Comparison of ENCODE assay signal across 27 cellular contexts in genomic region chr14:58915646-58916045, GRCh38.
"Had no signal": no experiment of that assay in that cellular context is flagged by ENCODE, and none has a peak within 500 bp of the region (broad histone marks: within the 10 kb centered on the region; RNA-seq: fewer than 3 reads in every experiment).

No MANE protein-coding gene starts in this region.

- H3K36me3 ChIP-seq: gastrocnemius medialis, ovary, sigmoid colon, suprapubic skin, transverse colon, upper lobe of right lung, uterus had no signal

- H3K4me1 ChIP-seq: gastrocnemius medialis, psoas muscle, sigmoid colon, suprapubic skin, transverse colon, upper lobe of right lung, uterus had no signal

- H3K4me3 ChIP-seq: gastrocnemius medialis, ovary, psoas muscle, sigmoid colon, skin epidermis, suprapubic skin, transverse colon, upper lobe of right lung, uterus had no signal

- DNase-seq: cortex of kidney; effector CD4-positive, alpha-beta T cell; foreskin fibroblast; gastrocnemius medialis; head of caudate nucleus; kidney; mesendoderm; midbrain; naive thymus-derived CD4-positive, alpha-beta T cell; occipital lobe; ovary; posterior cingulate gyrus; psoas muscle; right cardiac atrium; sigmoid colon; stimulated activated CD4-positive, alpha-beta T cell treated with anti-CD3 and anti-CD28 coated beads, Interleukin-12 subunit alpha, Interleukin-12 subunit beta, amount 100 ng/mL, for 4 hours; stimulated activated CD4-positive, alpha-beta T cell treated with anti-CD3 and anti-CD28 coated beads, Interleukin-1b, Interleukin-23, amount 100 ng/mL, for 48 hours; stimulated activated CD4-positive, alpha-beta T cell treated with anti-CD3 and anti-CD28 coated beads, Interleukin-4, amount 100 ng/mL, for 1 hour; stimulated activated CD8-positive, alpha-beta memory T cell treated with anti-CD3 and anti-CD28 coated beads, Interleukin-4, amount 100 ng/mL, for 48 hours; stimulated activated naive CD4-positive, alpha-beta T cell; stimulated activated naive CD8-positive, alpha-beta T cell treated with anti-CD3 and anti-CD28 coated beads, Interleukin-15, amount 100 ng/mL, for 72 hours; transverse colon; upper lobe of right lung; uterus had no signal

- ATAC-seq: gastrocnemius medialis; left lobe of liver; naive thymus-derived CD4-positive, alpha-beta T cell; psoas muscle; right cardiac atrium; stimulated activated naive CD8-positive, alpha-beta T cell treated with anti-CD3 and anti-CD28 coated beads, Interleukin-15, amount 100 ng/mL, for 72 hours; upper lobe of right lung had no signal

- H3K9me3 ChIP-seq: gastrocnemius medialis, ovary, psoas muscle, sigmoid colon, suprapubic skin, transverse colon, upper lobe of right lung, uterus had no signal

- H3K27ac ChIP-seq: gastrocnemius medialis, ovary, psoas muscle, sigmoid colon, skin epidermis, suprapubic skin, transverse colon, upper lobe of right lung, uterus had no signal

- H3K27me3 ChIP-seq: gastrocnemius medialis, ovary, sigmoid colon, suprapubic skin, transverse colon, upper lobe of right lung, uterus had no signal
